Comparison of ENCODE assay signal across 8 cellular contexts in genomic region chr7:100826546-100827329, GRCh38. TPM values are rescaled to one million over a fixed set of nuclear protein-coding genes. Genes with fewer than 3 reads are reported as not detected.
A peak's percentile ranks its signal among the peaks of the same experiment; 100 is the strongest.
DNase-seq lines count a peak whose midpoint lies in the region; ATAC-seq and TF ChIP-seq lines count a peak whose summit lies in the region.

No MANE protein-coding gene starts in this region.

- no peak for TF ChIP-seq POLR2A in gastrocnemius medialis (IDR thresholded peaks at IDR 0.05)

- ATAC-seq in GM23338 (peak; percentile 1; the same call in 2 of the 3 replicates), WTC11 (no peak), left ventricle myocardium superior (peak; percentile 17), gastrocnemius medialis (peak in 1 of 2 donors; percentile 26), GM21717 (IDR thresholded peaks at IDR 0.05; ENCODE audit: unreplicated experiment) (no peak)

- TF ChIP-seq CTCF in GM23338 (conservative IDR thresholded peaks at IDR 0.05; ENCODE audit: low read depth in 2 of 2) (no peak), WTC11 (IDR thresholded peaks at IDR 0.05) (no peak), gastrocnemius medialis (IDR thresholded peaks at IDR 0.05 in 4 of 5, conservative IDR thresholded peaks at IDR 0.05 in 1 of 5) (no peak)

- H3K27ac ChIP-seq in GM23338 (ENCODE audit: low read depth), result peak overlapping the region; percentile 72; the same call in 1 of the 2 replicates
- H3K27ac ChIP-seq in gastrocnemius medialis, result peak overlapping the region; percentile 24 to 64 (median 58)

- H3K27me3 Mint-ChIP-seq in GM23338 (ENCODE audit: insufficient read depth, low read depth, poor library complexity), result peaks cover 21% of the 10 kb centered on the region
- no peaks in the 10 kb centered on the region for H3K27me3 Mint-ChIP-seq in WTC11 (ENCODE audit: low read depth)

- peaks cover 15% of the 10 kb centered on the region; the same call in 1 of the 2 replicates for H3K4me1 ChIP-seq in GM23338 (ENCODE audit: insufficient read depth)
- peaks cover 0 to 3% of the 10 kb centered on the region in 2 donors for H3K4me1 ChIP-seq in gastrocnemius medialis

- intact Hi-C loops in left ventricle myocardium superior (cut with micrococcal nuclease) (no loop called here), gastrocnemius medialis (cut with DNase I; ENCODE audit: low total_unique reads) (no loop called here)

- peaks cover 52% of the 10 kb centered on the region for H3K79me2 ChIP-seq in GM23338 (replicated peaks; ENCODE audit: insufficient read depth)

- H3K9me3 ChIP-seq in gastrocnemius medialis, result no peaks in the 10 kb centered on the region

- H3K9me2 ChIP-seq in GM23338 (ENCODE audit: insufficient read depth), result no peaks in the 10 kb centered on the region

- H3K36me3 Mint-ChIP-seq in GM23338 (ENCODE audit: low read depth) (peaks cover 44% of the 10 kb centered on the region), WTC11 (peaks cover 19% of the 10 kb centered on the region)

- H3K4me3 ChIP-seq in GM23338, result peak overlapping the region; percentile 98
- peak overlapping the region; percentile 45 to 63 (median 60) for H3K4me3 ChIP-seq in gastrocnemius medialis

- in situ Hi-C loops in gastrocnemius medialis (cut with MboI; ENCODE audit: low sequenced_read_pairs in 4 of 4), result no loop called here

- H3K9me3 Mint-ChIP-seq in GM23338, result no peaks in the 10 kb centered on the region; the same call in 2 of the 3 replicates
- no peaks in the 10 kb centered on the region for H3K9me3 Mint-ChIP-seq in WTC11

- peaks cover 24% of the 10 kb centered on the region for H4K20me1 ChIP-seq in GM23338 (replicated peaks; ENCODE audit: insufficient read depth)

- no peaks in the 10 kb centered on the region for H3K27me3 ChIP-seq in GM23338 (ENCODE audit: insufficient read depth)
- H3K27me3 ChIP-seq in gastrocnemius medialis, result peaks cover 19 to 35% (median 29%) of the 10 kb centered on the region in 3 donors

- H3F3A ChIP-seq in GM23338 (replicated peaks; ENCODE audit: low read depth), result peaks cover 7% of the 10 kb centered on the region; the same call in 1 of the 2 replicates

- peak overlapping the region; percentile 100 for H3K4me2 ChIP-seq in GM23338

- peak; percentile 55 for DNase-seq in GM23338 (ENCODE audit: low spot score)
- peak; percentile 31 for DNase-seq in WTC11 (ENCODE audit: low spot score)
- no peak for DNase-seq in left ventricle myocardium superior
- no peak for DNase-seq in gastrocnemius medialis
- no peak for DNase-seq in stimulated activated CD4-positive, alpha-beta T cell treated with anti-CD3 and anti-CD28 coated beads, Interleukin-15, amount 100 ng/mL, for 24 hours
- DNase-seq in NCI-H1048 (lab: John Stamatoyannopoulos, UW), result no peak
- DNase-seq in C1 segment of cervical spinal cord (lab: John Stamatoyannopoulos, UW), result no peak

- no peak overlapping the region for H2AFZ ChIP-seq in GM23338

- H3K36me3 ChIP-seq in GM23338 (ENCODE audit: insufficient read depth) (peaks cover 10% of the 10 kb centered on the region), gastrocnemius medialis (no peaks in the 10 kb centered on the region)

- peak overlapping the region; percentile 97 for H3K4me3 Mint-ChIP-seq in GM23338
- peak overlapping the region; percentile 98 for H3K4me3 Mint-ChIP-seq in WTC11

- H3K4me1 Mint-ChIP-seq in GM23338 (peaks cover 23% of the 10 kb centered on the region), WTC11 (peaks cover 28% of the 10 kb centered on the region)

- H3K27ac Mint-ChIP-seq in GM23338 (peak overlapping the region; percentile 89), WTC11 (peak overlapping the region; percentile 80)

- CTCF ChIA-PET in WTC11 (lab: Charles Lee), result interaction anchor here (0.6 to 5.8 kb wide), 20 partner anchors 7 to 381 kb away, joined by 3 to 96 read pairs (median 4); partner anchors contain the start of genes FBXO24, POP7, SLC12A9 and SRRT

- POLR2A ChIA-PET in WTC11 (lab: Charles Lee), result interaction anchor here (0.5 to 3.7 kb wide), 19 partner anchors 9 to 611 kb away, joined by 3 to 53 read pairs (median 4); partner anchors contain the start of genes FBXO24, GIGYF1, LRCH4 and NYAP1

TF ChIP-seq in GM23338, 12 proteins besides CTCF, POLR2A, EP300 and RAD21:
- no peak for TF ChIP-seq EZH2phosphoT487 (IDR thresholded peaks at IDR 0.05; ENCODE audit: unreplicated experiment)
- no peak for TF ChIP-seq ETS1 (IDR thresholded peaks at IDR 0.05)
- TF ChIP-seq POLR2AphosphoS5 (IDR thresholded peaks at IDR 0.05; ENCODE audit: low read depth), result peak; percentile 26; the same call in 1 of the 2 replicates
TF ChIP-seq in GM23338: peak in this region for 1.

TF ChIP-seq in WTC11, 78 proteins besides CTCF, POLR2A, EP300 and RAD21:
- TF ChIP-seq ATF3 (CRISPR knock-in tag; conservative IDR thresholded peaks at IDR 0.05), result no peak
- no peak for TF ChIP-seq SOX15 (CRISPR knock-in tag; IDR thresholded peaks at IDR 0.05)
- no peak for TF ChIP-seq ATF2 (CRISPR knock-in tag; IDR thresholded peaks at IDR 0.05; ENCODE audit: borderline replicate concordance, low read depth)
TF ChIP-seq in WTC11: peak in this region for 0.

RNA-seq across cellular contexts. Expression of gene EPHB4, which starts 0.6 kb away (rescaled TPM):
- 145 and 164 TPM in 2 replicates for total RNA-seq in GM23338 (2014; rRNA removed; shearing (Covaris generic))
- polyA plus RNA-seq in GM23338 (2016; fragmentation: Nextera tagmentation; extraction: Ambion mirVana), result 22.6 and 23.3 TPM in 2 replicates
- 99.7 to 120 TPM (median 104 TPM) in 3 replicates for total RNA-seq in WTC11 (2021)
- 22.7 TPM for total RNA-seq in left ventricle myocardium superior
- 10 to 100 TPM in 3 of 4 donors, 1 to 10 TPM in 1; 6.3 to 16.2 (median 12.3) TPM for total RNA-seq in gastrocnemius medialis

RNA-seq across cellular contexts. Expression of gene SLC12A9, which starts 25.8 kb away (rescaled TPM):
- total RNA-seq in GM23338 (2014; rRNA removed; shearing (Covaris generic)), result 32.3 and 39.9 TPM in 2 replicates
- polyA plus RNA-seq in GM23338 (2016; fragmentation: Nextera tagmentation; extraction: Ambion mirVana), result 9.7 and 10.3 TPM in 2 replicates
- total RNA-seq in WTC11 (2021) (32.6 to 39.3 TPM (median 34.1 TPM) in 3 replicates), left ventricle myocardium superior (9.0 TPM), gastrocnemius medialis (1 to 10 TPM; 2.5 to 4.3 (median 3.8) TPM)

RNA-seq across cellular contexts. Expression of gene TRIP6, which starts 40.4 kb away (rescaled TPM):
- total RNA-seq in GM23338 (2014; rRNA removed; shearing (Covaris generic)), result 106 and 112 TPM in 2 replicates
- 44.6 and 45.0 TPM in 2 replicates for polyA plus RNA-seq in GM23338 (2016; fragmentation: Nextera tagmentation; extraction: Ambion mirVana)
- 128 to 140 TPM (median 130 TPM) in 3 replicates for total RNA-seq in WTC11 (2021)
- total RNA-seq in left ventricle myocardium superior, result 13.6 TPM
- total RNA-seq in gastrocnemius medialis, result 1 to 10 TPM; 4.6 to 9.1 (median 7.3) TPM

RNA-seq across cellular contexts. Expression of gene SRRT, which starts 48.2 kb away (rescaled TPM):
- 98.3 and 113 TPM in 2 replicates for total RNA-seq in GM23338 (2014; rRNA removed; shearing (Covaris generic))
- 125 and 140 TPM in 2 replicates for polyA plus RNA-seq in GM23338 (2016; fragmentation: Nextera tagmentation; extraction: Ambion mirVana)
- 209 to 238 TPM (median 233 TPM) in 3 replicates for total RNA-seq in WTC11 (2021)
- 63.2 TPM for total RNA-seq in left ventricle myocardium superior
- total RNA-seq in gastrocnemius medialis, result 10 to 100 TPM; 35.0 to 47.3 (median 39.8) TPM

Comparison
In these comparisons a context has a peak if more than half of its experiments do, and no peak if none do; other contexts are left out.
1. ATAC-seq: peak in GM23338 (single experiment) and left ventricle myocardium superior (single experiment); none in WTC11 (single experiment) and GM21717 (single experiment).
2. DNase-seq: peak in GM23338 (single experiment) and WTC11 (single experiment); none in left ventricle myocardium superior (single experiment), gastrocnemius medialis (0 of 2), stimulated activated CD4-positive, alpha-beta T cell treated with anti-CD3 and anti-CD28 coated beads, Interleukin-15, amount 100 ng/mL, for 24 hours (single experiment), NCI-H1048 (single experiment) and C1 segment of cervical spinal cord (0 of 14).